1 cellular context compared by ENCODE assay signal in the genomic region with DNA sequence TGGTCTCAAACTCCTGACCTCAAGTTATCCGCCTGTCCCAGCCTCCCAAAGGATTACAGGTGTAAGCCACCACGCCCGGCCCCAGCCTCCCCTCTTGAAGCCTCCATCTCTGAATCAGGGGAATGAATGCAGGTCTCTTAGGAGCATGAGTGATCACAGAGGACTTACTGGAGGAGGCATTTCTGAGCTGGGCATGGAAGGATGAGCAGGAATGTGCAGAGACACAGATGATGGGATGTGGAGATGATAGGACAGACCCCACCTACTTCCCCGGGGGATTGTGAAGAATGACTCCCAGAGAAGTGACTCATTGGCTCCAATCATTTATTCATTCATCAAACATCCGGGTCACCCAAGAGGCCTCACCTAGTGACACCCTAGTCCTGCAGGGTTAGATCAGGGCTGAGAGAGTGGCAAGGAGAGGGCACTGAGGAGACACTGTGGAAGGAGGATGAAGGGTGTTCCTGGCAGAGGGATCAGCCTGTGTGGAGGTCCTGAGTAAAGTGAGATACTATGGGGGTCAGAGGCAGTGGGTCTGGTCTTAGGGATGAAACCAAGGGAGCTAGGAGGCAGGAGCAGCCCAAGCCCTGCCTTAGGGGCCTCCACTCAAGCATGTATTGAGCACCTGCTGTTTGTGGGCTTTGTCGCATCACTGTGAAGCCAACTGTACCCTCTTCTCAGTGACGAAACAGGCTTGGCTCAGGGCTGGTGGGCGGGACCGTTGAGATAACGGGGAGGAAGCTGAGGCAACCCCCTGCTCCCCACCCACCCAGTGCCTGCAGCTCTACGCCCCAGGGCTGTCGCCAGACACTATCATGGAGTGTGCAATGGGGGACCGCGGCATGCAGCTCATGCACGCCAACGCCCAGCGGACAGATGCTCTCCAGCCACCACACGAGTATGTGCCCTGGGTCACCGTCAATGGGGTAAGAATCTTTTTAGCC.
TF ChIP-seq lines count a peak whose summit lies in the region.

No MANE protein-coding gene starts in this region.

TF ChIP-seq in A549, 52 proteins besides CTCF, POLR2A, EP300 and RAD21:
- TF ChIP-seq ZFP36 (IDR thresholded peaks at IDR 0.05; ENCODE audit: borderline replicate concordance, partially characterized antibody): peak; percentile 53
- no peak for TF ChIP-seq NFE2L2 (conservative IDR thresholded peaks at IDR 0.05; ENCODE audit: low read length)
